9 cellular contexts compared by ENCODE assay signal in the genomic region with DNA sequence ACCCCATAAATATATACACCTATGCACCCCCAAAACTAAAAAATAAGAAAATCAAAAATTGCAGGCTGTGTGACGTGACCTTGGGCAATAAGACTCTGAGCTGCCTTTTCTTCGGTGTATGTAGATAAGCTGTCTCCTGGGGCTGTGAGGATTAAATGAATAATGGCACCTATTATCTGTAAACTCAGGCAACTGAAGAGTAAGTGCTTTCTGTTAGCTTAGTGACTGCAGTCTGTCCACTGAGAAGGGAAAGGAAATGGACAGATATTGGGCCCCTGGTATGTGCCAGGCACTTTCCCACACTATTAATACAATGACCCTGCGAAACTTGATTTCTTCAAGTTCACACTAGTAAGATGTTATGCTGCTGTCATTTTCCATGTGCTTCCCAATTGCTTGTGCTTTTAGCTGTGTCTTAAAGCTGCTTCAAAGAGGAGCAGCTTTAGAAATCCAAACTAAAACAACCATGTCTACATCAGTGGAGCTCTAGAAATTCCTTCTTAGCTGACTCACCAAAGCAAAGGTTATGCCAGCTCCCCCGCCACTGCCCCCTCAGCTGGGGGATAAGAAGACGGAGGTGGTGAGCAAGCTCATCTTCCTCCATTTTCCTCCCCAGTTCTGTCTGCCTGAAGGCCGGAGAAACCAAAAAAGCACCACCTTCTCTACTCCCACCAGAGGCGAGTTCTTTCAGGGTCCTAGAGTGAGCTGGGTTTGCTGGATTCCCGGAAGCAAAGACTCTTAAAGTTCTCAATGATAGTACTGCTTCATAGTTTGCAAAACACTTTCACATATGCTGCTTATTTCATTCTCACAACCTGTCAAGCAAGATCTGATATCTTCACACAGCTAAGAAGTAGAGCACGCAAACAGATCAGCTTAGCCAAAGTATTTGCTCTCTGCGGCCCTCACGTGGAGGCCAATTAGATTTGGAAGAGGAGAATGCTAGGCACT. TPM values are rescaled to one million over a fixed set of nuclear protein-coding genes. Genes with fewer than 3 reads are reported as not detected.
A peak's percentile ranks its signal among the peaks of the same experiment; 100 is the strongest.
DNase-seq lines count a peak whose midpoint lies in the region; ATAC-seq and TF ChIP-seq lines count a peak whose summit lies in the region.
"Had no signal": no experiment of that assay in that cellular context is flagged by ENCODE, and none has a peak within 500 bp of the region (broad histone marks: within the 10 kb centered on the region; RNA-seq: fewer than 3 reads in every experiment).

No MANE protein-coding gene starts in this region.

- peak overlapping the region; percentile 76 for H3K27ac Mint-ChIP-seq in osteocyte (ENCODE audit: unreplicated experiment)

- peak overlapping the region; percentile 62 for H3K4me3 Mint-ChIP-seq in osteocyte (ENCODE audit: unreplicated experiment)

- H3K27me3 ChIP-seq in fibroblast of lung (ENCODE audit: control insufficient read depth, insufficient read depth, low read length): no peaks in the 10 kb centered on the region

- no peaks in the 10 kb centered on the region for H4K20me1 ChIP-seq in fibroblast of lung (ENCODE audit: control insufficient read depth, extremely low read depth, insufficient read depth, low read length)

- peaks cover 10% of the 10 kb centered on the region for H3K9me3 Mint-ChIP-seq in osteocyte (ENCODE audit: unreplicated experiment)

- no peaks in the 10 kb centered on the region for H3K27me3 Mint-ChIP-seq in osteocyte (ENCODE audit: unreplicated experiment)

- H3K4me2 ChIP-seq in fibroblast of lung (ENCODE audit: extremely low read depth, insufficient read depth, low read length): peak overlapping the region; percentile 11

- H3K79me2 ChIP-seq in fibroblast of lung (ENCODE audit: control insufficient read depth, insufficient read depth, low read length): no peaks in the 10 kb centered on the region

- H2AFZ ChIP-seq in fibroblast of lung (ENCODE audit: low read length): peak overlapping the region; percentile 43

- no peak overlapping the region for H3K9ac ChIP-seq in fibroblast of lung (ENCODE audit: insufficient read depth, low read length)

- peaks cover 1% of the 10 kb centered on the region for H3K36me3 ChIP-seq in fibroblast of lung (ENCODE audit: control insufficient read depth, insufficient read depth, low read length)

- DNase-seq in ELR (ENCODE audit: low read depth) (peak; percentile 77), OCI-M1 (lab: John Stamatoyannopoulos, UW) (peak; percentile 59), fibroblast of lung (ENCODE audit: low read depth in 2 of 2) (peak; percentile 66 to 80), osteocyte (ENCODE audit: extremely low spot score, unreplicated experiment) (peak; percentile 49), NK-92 (lab: John Stamatoyannopoulos, UW; ENCODE audit: unreplicated experiment) (no peak)
- no peak for DNase-seq in activated CD8-positive, alpha-beta memory T cell treated with anti-CD3 and anti-CD28 coated beads for 24 hours

- H3K4me1 Mint-ChIP-seq in osteocyte (ENCODE audit: unreplicated experiment): peaks cover 22% of the 10 kb centered on the region

- H3K36me3 Mint-ChIP-seq in osteocyte (ENCODE audit: unreplicated experiment): peaks cover 9% of the 10 kb centered on the region

- peaks cover 8% of the 10 kb centered on the region for H3K4me1 ChIP-seq in fibroblast of lung (ENCODE audit: control insufficient read depth, extremely low read depth, insufficient read depth, low read length)

- ATAC-seq in GM21737 (IDR thresholded peaks at IDR 0.05; ENCODE audit: unreplicated experiment) (no peak), GM18907 (IDR thresholded peaks at IDR 0.05; ENCODE audit: unreplicated experiment) (no peak)

- peak overlapping the region; percentile 7 for H3K27ac ChIP-seq in fibroblast of lung (ENCODE audit: insufficient read depth, low read length)

- H3K9me3 ChIP-seq in fibroblast of lung (ENCODE audit: control insufficient read depth, insufficient read depth, low read depth, low read length): no peaks in the 10 kb centered on the region

- TF ChIP-seq CTCF in fibroblast of lung (conservative IDR thresholded peaks at IDR 0.05 in 1 of 2, IDR thresholded peaks at IDR 0.05 in 1 of 2; ENCODE audit: low read depth in 1 of 2, low read length in 2 of 2) (no peak), osteocyte (IDR thresholded peaks at IDR 0.05) (no peak)

- H3K4me3 ChIP-seq in fibroblast of lung (replicated peaks in 1 of 4; ENCODE audit: control extremely low read depth in 1 of 4, insufficient read depth in 1 of 4, low read depth in 3 of 4, low read length in 4 of 4): peak overlapping the region in 2 of 4 experiments; percentile 29 to 30

RNA-seq across cellular contexts. Expression of a gene that starts 8.8 kb away (rescaled TPM):
- total RNA-seq in fibroblast of lung (not detected in 2 replicates), osteocyte (not detected in 2 replicates)
- polyA plus RNA-seq in fibroblast of lung: not detected in 2 replicates
- not detected in 2 replicates for polyA plus RNA-seq in fibroblast of lung (2012)
- not detected in 2 replicates for polyA minus RNA-seq in fibroblast of lung (ENCODE audit: low replicate concordance)
- total RNA-seq: temporal lobe had no signal

RNA-seq across cellular contexts. Expression of a gene that starts 35.3 kb away (rescaled TPM):
- total RNA-seq in fibroblast of lung: 81.1 and 154 TPM in 2 replicates
- 60.7 and 67.2 TPM in 2 replicates for polyA plus RNA-seq in fibroblast of lung
- polyA plus RNA-seq in fibroblast of lung (2012): 44.7 and 49.6 TPM in 2 replicates
- 10.3 and 11.2 TPM in 2 replicates for polyA minus RNA-seq in fibroblast of lung (ENCODE audit: low replicate concordance)
- 49.4 and 51.3 TPM in 2 replicates for total RNA-seq in osteocyte

Comparison
In these comparisons a context has a peak if more than half of its experiments do, and no peak if none do; other contexts are left out.
1. DNase-seq: peak in ELR (single experiment), OCI-M1 (single experiment), fibroblast of lung (2 of 2) and osteocyte (single experiment); none in NK-92 (single experiment) and activated CD8-positive, alpha-beta memory T cell treated with anti-CD3 and anti-CD28 coated beads for 24 hours (single experiment).